12 cellular contexts compared by ENCODE assay signal in genomic region chr1:48251323-48251722, GRCh38. TPM values are rescaled to one million over a fixed set of nuclear protein-coding genes. Genes with fewer than 3 reads are reported as not detected.
A peak's percentile ranks its signal among the peaks of the same experiment; 100 is the strongest.
DNase-seq lines count a peak whose midpoint lies in the region; ATAC-seq and TF ChIP-seq lines count a peak whose summit lies in the region.
"Had no signal": no experiment of that assay in that cellular context is flagged by ENCODE, and none has a peak within 500 bp of the region (broad histone marks: within the 10 kb centered on the region; RNA-seq: fewer than 3 reads in every experiment).

No MANE protein-coding gene starts in this region.

- no peak for DNase-seq in stimulated activated naive CD8-positive, alpha-beta T cell treated with anti-CD3 and anti-CD28 coated beads, Interleukin-15, amount 100 ng/mL, for 72 hours
- no peak for DNase-seq in stimulated activated naive CD8-positive, alpha-beta T cell treated with anti-CD3 and anti-CD28 coated beads, Interleukin-15, Interleukin-2, amounts not matched to agents 100 U/mL and 50 U/mL, for 24 hours
- DNase-seq in natural killer cell = no peak
- no peak for DNase-seq in NCI-H2227 treated with DMSO at 0.1 percent for 48 hours (lab: John Stamatoyannopoulos, UW)
- DNase-seq in nucleus accumbens (lab: John Stamatoyannopoulos, UW) = no peak
- DNase-seq: C1 segment of cervical spinal cord; CD8-positive, alpha-beta T cell; GDM1 had no signal

- H3K27ac ChIP-seq in VCaP = peak overlapping the region; percentile 81

- H3K36me3 Mint-ChIP-seq in natural killer cell = no peaks in the 10 kb centered on the region
- H3K36me3 Mint-ChIP-seq: CD8-positive, alpha-beta T cell had no signal

- H3K27ac Mint-ChIP-seq in stimulated activated naive CD8-positive, alpha-beta T cell treated with anti-CD3 and anti-CD28 coated beads, Interleukin-15, amount 100 ng/mL, for 72 hours = no peak overlapping the region
- peak overlapping the region; percentile 72 to 84 for H3K27ac Mint-ChIP-seq in natural killer cell
- H3K27ac Mint-ChIP-seq: B cell; CD8-positive, alpha-beta T cell had no signal

- no peaks in the 10 kb centered on the region for H3K4me1 Mint-ChIP-seq in stimulated activated naive CD8-positive, alpha-beta T cell treated with anti-CD3 and anti-CD28 coated beads, Interleukin-15, amount 100 ng/mL, for 72 hours
- peaks cover 46 to 56% of the 10 kb centered on the region in 2 donors for H3K4me1 Mint-ChIP-seq in natural killer cell

- ATAC-seq in stimulated activated naive CD8-positive, alpha-beta T cell treated with anti-CD3 and anti-CD28 coated beads, Interleukin-15, amount 100 ng/mL, for 72 hours = peak; percentile 63
- ATAC-seq in stimulated activated naive CD8-positive, alpha-beta T cell treated with anti-CD3 and anti-CD28 coated beads, Interleukin-15, Interleukin-2, amounts not matched to agents 100 U/mL and 50 U/mL, for 24 hours = no peak
- ATAC-seq in natural killer cell (peak; percentile 92 to 99 (median 95)), GM18868 (IDR thresholded peaks at IDR 0.05; ENCODE audit: unreplicated experiment) (no peak)
- ATAC-seq: CD8-positive, alpha-beta T cell had no signal

- no peaks in the 10 kb centered on the region for H3K9me3 Mint-ChIP-seq in stimulated activated naive CD8-positive, alpha-beta T cell treated with anti-CD3 and anti-CD28 coated beads, Interleukin-15, amount 100 ng/mL, for 72 hours
- H3K9me3 Mint-ChIP-seq in natural killer cell = no peaks in the 10 kb centered on the region
- H3K9me3 Mint-ChIP-seq: CD8-positive, alpha-beta T cell had no signal

- intact Hi-C loops in natural killer cell (cut with micrococcal nuclease) = no loop called here

- no peak for TF ChIP-seq CTCF in VCaP (conservative IDR thresholded peaks at IDR 0.05)
- no peak for TF ChIP-seq CTCF in natural killer cell (IDR thresholded peaks at IDR 0.05)

- H3K4me3 Mint-ChIP-seq in stimulated activated naive CD8-positive, alpha-beta T cell treated with anti-CD3 and anti-CD28 coated beads, Interleukin-15, amount 100 ng/mL, for 72 hours = no peak overlapping the region
- peak overlapping the region; percentile 49 for H3K4me3 Mint-ChIP-seq in natural killer cell
- H3K4me3 Mint-ChIP-seq: B cell; CD8-positive, alpha-beta T cell had no signal

- peaks cover 17% of the 10 kb centered on the region for H3K27me3 Mint-ChIP-seq in stimulated activated naive CD8-positive, alpha-beta T cell treated with anti-CD3 and anti-CD28 coated beads, Interleukin-15, amount 100 ng/mL, for 72 hours
- H3K27me3 Mint-ChIP-seq in natural killer cell (ENCODE audit: low read depth in 2 of 2) = no peaks in the 10 kb centered on the region

RNA-seq across cellular contexts. Expression of gene SLC5A9, which starts 28.8 kb away (rescaled TPM):
- not detected for total RNA-seq in natural killer cell
- total RNA-seq: B cell; CD8-positive, alpha-beta T cell; H1 had no signal

Comparison
In these comparisons a context has a peak if more than half of its experiments do, and no peak if none do; other contexts are left out.
1. ATAC-seq: peak in stimulated activated naive CD8-positive, alpha-beta T cell treated with anti-CD3 and anti-CD28 coated beads, Interleukin-15, amount 100 ng/mL, for 72 hours (single experiment) and natural killer cell (3 of 3); none in stimulated activated naive CD8-positive, alpha-beta T cell treated with anti-CD3 and anti-CD28 coated beads, Interleukin-15, Interleukin-2, amounts not matched to agents 100 U/mL and 50 U/mL, for 24 hours (single experiment) and GM18868 (single experiment).
2. H3K27ac Mint-ChIP-seq: peak in natural killer cell (2 of 2); none in stimulated activated naive CD8-positive, alpha-beta T cell treated with anti-CD3 and anti-CD28 coated beads, Interleukin-15, amount 100 ng/mL, for 72 hours (0 of 2).